Comparison of ENCODE assay signal across 23 cellular contexts in the genomic region with DNA sequence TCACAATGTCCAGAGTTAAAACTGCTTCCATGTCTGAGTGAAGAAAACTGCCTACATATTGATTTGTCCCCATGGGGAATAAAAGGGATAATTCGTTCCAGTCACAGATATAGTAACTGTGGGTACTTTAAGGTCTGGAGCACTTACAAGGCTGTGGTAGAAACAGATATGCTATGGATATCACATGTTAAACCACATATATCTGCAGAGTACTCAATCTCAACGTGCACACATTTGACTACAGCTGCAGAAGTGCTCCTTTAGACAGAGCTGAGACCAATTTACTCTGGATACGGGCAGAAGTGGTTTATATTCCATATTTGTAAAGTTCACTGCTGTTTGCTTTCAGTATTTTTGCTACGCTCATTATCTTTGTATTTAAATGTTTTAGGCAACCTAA. TPM values are rescaled to one million over a fixed set of nuclear protein-coding genes. Genes with fewer than 3 reads are reported as not detected.
DNase-seq lines count a peak whose midpoint lies in the region; ATAC-seq, FAIRE-seq and TF ChIP-seq lines count a peak whose summit lies in the region.
"Had no signal": no experiment of that assay in that cellular context is flagged by ENCODE, and none has a peak within 500 bp of the region (broad histone marks: within the 10 kb centered on the region; RNA-seq: fewer than 3 reads in every experiment).

No MANE protein-coding gene starts in this region.

- TF ChIP-seq EP300 in K562 (IDR thresholded peaks at IDR 0.05; ENCODE audit: low read length) (no peak), suprapubic skin (IDR thresholded peaks at IDR 0.05) (no peak)

- in situ Hi-C loops in K562 (cut with MboI), result no loop called here

- H3K4me3 ChIP-seq in NB4 (ENCODE audit: low read depth, low read length), result no peak overlapping the region
- H3K4me3 ChIP-seq in SJCRH30, result no peak overlapping the region
- H3K4me3 ChIP-seq in K562, result no peak overlapping the region
- no peak overlapping the region for H3K4me3 ChIP-seq in suprapubic skin
- H3K4me3 ChIP-seq: GM12878, HAP-1 had no signal

- H3K27me3 ChIP-seq in SJCRH30, result no peaks in the 10 kb centered on the region
- no peaks in the 10 kb centered on the region for H3K27me3 ChIP-seq in K562 (ENCODE audit: control insufficient read depth in 2 of 2, insufficient read depth in 2 of 2, low read length in 2 of 2)
- no peaks in the 10 kb centered on the region for H3K27me3 ChIP-seq in suprapubic skin

- FAIRE-seq in K562 (lab: Jason Lieb, UNC), result no peak
- FAIRE-seq: GM12878, H54 had no signal

- peak overlapping the region; percentile 18; the same call in 1 of the 2 replicates for H2AFZ ChIP-seq in K562 (ENCODE audit: low read depth, low read length)

- no peak overlapping the region for H3K9ac ChIP-seq in K562 (ENCODE audit: insufficient read depth in 1 of 2, low read depth in 2 of 2, low read length in 2 of 2)

- intact Hi-C loops in K562 (cut with micrococcal nuclease), result no loop called here

- no peak for TF ChIP-seq RAD21 in K562 (CRISPR knock-in tag; conservative IDR thresholded peaks at IDR 0.05 in 1 of 2, IDR thresholded peaks at IDR 0.05 in 1 of 2)

- no peaks in the 10 kb centered on the region for H3K79me2 ChIP-seq in K562 (ENCODE audit: control insufficient read depth, insufficient read depth, low read length)

- no peaks in the 10 kb centered on the region for H4K20me1 ChIP-seq in K562 (replicated peaks; ENCODE audit: control insufficient read depth, insufficient read depth, low read length)

- H3K4me2 ChIP-seq in K562 (ENCODE audit: insufficient read depth, low read length), result no peak overlapping the region

- CTCF ChIA-PET in K562 (lab: Yijun Ruan, JAX; ENCODE audit: low intra/inter-chr PET ratio), result no interaction called here

- ATAC-seq in K562 (peak; percentile 67), GM19035 (IDR thresholded peaks at IDR 0.05; ENCODE audit: unreplicated experiment) (no peak), GM19452 (IDR thresholded peaks at IDR 0.05; ENCODE audit: unreplicated experiment) (no peak)
- ATAC-seq: GM12878 had no signal

- DNase-seq in NB4 (ENCODE audit: low read depth), result peak; percentile 21
- DNase-seq in NCI-H526 (lab: John Stamatoyannopoulos, UW), result peak; percentile 94 to 96
- DNase-seq in SJCRH30, result peak in 1 of 2 experiments; percentile 16
- peak in 2 of 4 experiments; percentile 23 to 24 for DNase-seq in K562 (ENCODE audit: extremely low read depth in 1 of 4, low spot score in 3 of 4)
- DNase-seq in NCI-H82 treated with DMSO at 0.1 percent for 48 hours (lab: John Stamatoyannopoulos, UW; ENCODE audit: unreplicated experiment), result no peak
- DNase-seq in suprapubic skin (ENCODE audit: low spot score in 2 of 2), result no peak
- DNase-seq: C1 segment of cervical spinal cord; Calu3; CD4-positive, alpha-beta memory T cell; COR-L47; DMS79; EL; GDM1; GOT3; HFFc6 had no signal

- H3K4me1 ChIP-seq in SJCRH30 (no peaks in the 10 kb centered on the region), K562 (replicated peaks in 1 of 2; ENCODE audit: control insufficient read depth in 2 of 2, insufficient read depth in 2 of 2, low read length in 2 of 2) (peaks cover 0 to 3% of the 10 kb centered on the region in 2 experiments; a peak in 2 of 5 replicates), suprapubic skin (no peaks in the 10 kb centered on the region)

- H3K9me1 ChIP-seq in K562 (ENCODE audit: control insufficient read depth, insufficient read depth, low read length), result no peaks in the 10 kb centered on the region

- TF ChIP-seq CTCF in NB4 (IDR thresholded peaks at IDR 0.05; ENCODE audit: low read depth, low read length), result no peak
- TF ChIP-seq CTCF in K562 (IDR thresholded peaks at IDR 0.05 in 2 of 3, conservative IDR thresholded peaks at IDR 0.05 in 1 of 3; ENCODE audit: insufficient read depth in 2 of 3, low read depth in 1 of 3, low read length in 3 of 3), result no peak
- TF ChIP-seq CTCF in suprapubic skin (IDR thresholded peaks at IDR 0.05), result no peak

- peak overlapping the region; percentile 7; the same call in 1 of the 2 replicates for H3K27ac ChIP-seq in SJCRH30
- H3K27ac ChIP-seq in K562 (ENCODE audit: extremely low read depth, low read depth, low read length), result no peak overlapping the region
- no peak overlapping the region for H3K27ac ChIP-seq in suprapubic skin

- POLR2A ChIA-PET in K562 (lab: Yijun Ruan, JAX), result no interaction called here

- 37% methylated on average over 4 of the region's 4 CpGs for WGBS in K562 (ENCODE audit: insufficient coverage, low coverage, missing lambda C conversion rate)
- 72% methylated on average over 4 of the region's 4 CpGs for WGBS in suprapubic skin

- BruUV-seq in K562 (replicated peaks; lab: Mats Ljungman, UMichigan), result no TSS peak

- H3K9me3 ChIP-seq in SJCRH30 (replicated peaks) (no peaks in the 10 kb centered on the region), K562 (replicated peaks; ENCODE audit: control insufficient read depth, insufficient read depth, low read depth, low read length) (peaks cover 7% of the 10 kb centered on the region), suprapubic skin (no peaks in the 10 kb centered on the region)

- H3K36me3 ChIP-seq in SJCRH30, result no peaks in the 10 kb centered on the region
- no peaks in the 10 kb centered on the region for H3K36me3 ChIP-seq in K562 (ENCODE audit: control insufficient read depth, insufficient read depth, low read length)
- no peaks in the 10 kb centered on the region for H3K36me3 ChIP-seq in suprapubic skin
- H3K36me3 ChIP-seq: HAP-1 had no signal

- TF ChIP-seq POLR2A in NB4 (IDR thresholded peaks at IDR 0.05; ENCODE audit: extremely low read depth, insufficient read length), result no peak
- no peak for TF ChIP-seq POLR2A in K562 (conservative IDR thresholded peaks at IDR 0.05)
- TF ChIP-seq POLR2A in suprapubic skin (IDR thresholded peaks at IDR 0.05), result no peak

RNA-seq across cellular contexts. Expression of a gene that starts 9.7 kb away (rescaled TPM):
- total RNA-seq in SJCRH30 (2014; rRNA removed; shearing (Covaris generic)), result not detected in 2 replicates
- total RNA-seq in K562 (2011; cell fraction: chromatin; rRNA removed; ENCODE audit: low replicate concordance), result 0.14 TPM in 1 of 2 replicates, not detected in the other
- not detected in 2 replicates for total RNA-seq in K562 (2011; cell fraction: nucleolus; rRNA removed)
- 0.07 TPM in 1 of 2 replicates, not detected in the other for total RNA-seq in K562 (2011; cell fraction: nucleoplasm; rRNA removed)
- total RNA-seq in K562 (2014; rRNA removed) (0.50 and 1.3 TPM in 2 replicates), K562 (2014; rRNA removed; fragmentation: Illumina TruSeq; extraction: Trizol) (1.1 and 1.3 TPM in 2 replicates), K562 (2015; rRNA removed; fragmentation: Illumina TruSeq; extraction: Trizol) (5.4 and 5.7 TPM in 2 replicates), K562 (2021) (0.55 and 1.5 TPM in 2 replicates), suprapubic skin (1 to 10 TPM in 2 of 4 donors, under 1 TPM in 1, not detected in 1; 0.32 to 1.5 (median 1.2) TPM)
- polyA plus RNA-seq in K562 (2011; rRNA removed) (0.06 and 0.61 TPM in 2 replicates), K562 (2014; fragmentation: Illumina TruSeq; extraction: Trizol) (1.3 and 2.3 TPM in 2 replicates), K562 (2014; fragmentation: Nextera tagmentation; extraction: Ambion mirVana) (1 to 10 TPM in 1 of 2 experiments, under 1 TPM in 1; 0.86 to 1.5 TPM), K562 (2014; rRNA removed) (0.77 and 3.1 TPM in 2 replicates)
- polyA plus RNA-seq in K562 (2011; cell fraction: cytosol; rRNA removed), result 0.24 TPM in 1 of 2 replicates, not detected in the other
- 1.0 TPM in 1 of 2 replicates, not detected in the other for polyA plus RNA-seq in K562 (2011; cell fraction: nucleus; rRNA removed)
- polyA plus RNA-seq in K562 (2012), result 5.1 and 7.0 TPM in 2 replicates
- 0.66 TPM in 1 of 2 replicates, not detected in the other for polyA minus RNA-seq in K562 (2011; rRNA and poly(A)+ RNA removed)
- not detected in 2 replicates for polyA minus RNA-seq in K562 (2011; cell fraction: cytosol; rRNA and poly(A)+ RNA removed)
- 0.78 TPM in 1 of 2 replicates, not detected in the other for polyA minus RNA-seq in K562 (2011; cell fraction: nucleus; rRNA and poly(A)+ RNA removed)
- total RNA-seq: A172; A673; Calu3; CD4-positive, alpha-beta memory T cell; GM12878; HFFc6 had no signal
- polyA plus RNA-seq: BJ; CD4-positive, alpha-beta memory T cell; GM12878 had no signal

RNA-seq across cellular contexts. Expression of a gene that starts 22.3 kb away (rescaled TPM):
- total RNA-seq in SJCRH30 (2014; rRNA removed; shearing (Covaris generic)), result not detected in 2 replicates
- 2.4 and 4.7 TPM in 2 replicates for total RNA-seq in K562 (2011; cell fraction: chromatin; rRNA removed; ENCODE audit: low replicate concordance)
- 1.0 and 2.1 TPM in 2 replicates for total RNA-seq in K562 (2011; cell fraction: nucleolus; rRNA removed)
- 3.4 TPM in 2 replicates for total RNA-seq in K562 (2011; cell fraction: nucleoplasm; rRNA removed)
- total RNA-seq in K562 (2014; rRNA removed), result 26.1 and 31.7 TPM in 2 replicates
- total RNA-seq in K562 (2014; rRNA removed; fragmentation: Illumina TruSeq; extraction: Trizol), result 55.1 and 58.8 TPM in 2 replicates
- 64.8 and 71.8 TPM in 2 replicates for total RNA-seq in K562 (2015; rRNA removed; fragmentation: Illumina TruSeq; extraction: Trizol)
- total RNA-seq in K562 (2021), result 28.7 and 32.8 TPM in 2 replicates
- 3.4 and 102 TPM in 2 replicates for polyA plus RNA-seq in K562 (2011; rRNA removed)
- 2.5 and 86.4 TPM in 2 replicates for polyA plus RNA-seq in K562 (2011; cell fraction: cytosol; rRNA removed)
- 1.1 and 47.7 TPM in 2 replicates for polyA plus RNA-seq in K562 (2011; cell fraction: nucleus; rRNA removed)
- polyA plus RNA-seq in K562 (2012), result 43.9 and 211 TPM in 2 replicates
- polyA plus RNA-seq in K562 (2014; fragmentation: Illumina TruSeq; extraction: Trizol), result 46.3 and 67.5 TPM in 2 replicates
- 10 to 100 TPM; 84.8 to 94.5 TPM for polyA plus RNA-seq in K562 (2014; fragmentation: Nextera tagmentation; extraction: Ambion mirVana)
- 32.8 and 39.2 TPM in 2 replicates for polyA plus RNA-seq in K562 (2014; rRNA removed)
- polyA minus RNA-seq in K562 (2011; rRNA and poly(A)+ RNA removed), result 3.2 and 89.5 TPM in 2 replicates
- 1.3 and 15.1 TPM in 2 replicates for polyA minus RNA-seq in K562 (2011; cell fraction: cytosol; rRNA and poly(A)+ RNA removed)
- polyA minus RNA-seq in K562 (2011; cell fraction: nucleus; rRNA and poly(A)+ RNA removed), result 32.8 TPM in 1 of 2 replicates, not detected in the other
- total RNA-seq in suprapubic skin, result not detected
- total RNA-seq: A172; A673; Calu3; CD4-positive, alpha-beta memory T cell; HFFc6 had no signal
- polyA plus RNA-seq: BJ, GM12878 had no signal

RNA-seq across cellular contexts. Expression of a gene that starts 38.5 kb away (rescaled TPM):
- total RNA-seq in SJCRH30 (2014; rRNA removed; shearing (Covaris generic)), result not detected in 2 replicates
- total RNA-seq in K562 (2011; cell fraction: chromatin; rRNA removed; ENCODE audit: low replicate concordance), result not detected in 2 replicates
- total RNA-seq in K562 (2011; cell fraction: nucleolus; rRNA removed), result not detected in 2 replicates
- total RNA-seq in K562 (2011; cell fraction: nucleoplasm; rRNA removed), result not detected in 2 replicates
- total RNA-seq in K562 (2014; rRNA removed) (0.64 TPM in 1 of 2 replicates, not detected in the other), K562 (2014; rRNA removed; fragmentation: Illumina TruSeq; extraction: Trizol) (not detected in 2 replicates), K562 (2015; rRNA removed; fragmentation: Illumina TruSeq; extraction: Trizol) (0.15 and 0.25 TPM in 2 replicates), K562 (2021) (not detected in 2 replicates), suprapubic skin (not detected)
- polyA plus RNA-seq in K562 (2011; rRNA removed) (not detected in 2 replicates), K562 (2014; fragmentation: Illumina TruSeq; extraction: Trizol) (1.5 TPM in 1 of 2 replicates, not detected in the other), K562 (2014; fragmentation: Nextera tagmentation; extraction: Ambion mirVana) (under 1 TPM; 0.14 to 0.32 TPM), K562 (2014; rRNA removed) (0.05 TPM in 1 of 2 replicates, not detected in the other)
- polyA plus RNA-seq in K562 (2011; cell fraction: cytosol; rRNA removed), result not detected in 2 replicates
- polyA plus RNA-seq in K562 (2011; cell fraction: nucleus; rRNA removed), result not detected in 2 replicates
- 0.18 TPM in 2 replicates for polyA plus RNA-seq in K562 (2012)
- polyA minus RNA-seq in K562 (2011; rRNA and poly(A)+ RNA removed), result not detected in 2 replicates
- not detected in 2 replicates for polyA minus RNA-seq in K562 (2011; cell fraction: cytosol; rRNA and poly(A)+ RNA removed)
- not detected in 2 replicates for polyA minus RNA-seq in K562 (2011; cell fraction: nucleus; rRNA and poly(A)+ RNA removed)
- total RNA-seq: A172; A673; Calu3; CD4-positive, alpha-beta memory T cell; GM12878; HFFc6 had no signal
- polyA plus RNA-seq: BJ; CD4-positive, alpha-beta memory T cell; GM12878 had no signal

Comparison
In these comparisons a context has a peak if more than half of its experiments do, and no peak if none do; other contexts are left out.
1. DNase-seq: peak in NB4 (single experiment) and NCI-H526 (2 of 2); none in NCI-H82 treated with DMSO at 0.1 percent for 48 hours (single experiment) and suprapubic skin (0 of 2).